Comparison of ENCODE assay signal across 9 cellular contexts in genomic region chr3:119628816-119629445, GRCh38. TPM values are rescaled to one million over a fixed set of nuclear protein-coding genes. Genes with fewer than 3 reads are reported as not detected.
DNase-seq lines count a peak whose midpoint lies in the region; ATAC-seq and TF ChIP-seq lines count a peak whose summit lies in the region.
"Had no signal": no experiment of that assay in that cellular context is flagged by ENCODE, and none has a peak within 500 bp of the region (broad histone marks: within the 10 kb centered on the region; RNA-seq: fewer than 3 reads in every experiment).

No MANE protein-coding gene starts in this region.

- no peak overlapping the region for H3K27ac Mint-ChIP-seq in Caco-2 (ENCODE audit: unreplicated experiment)

- no peaks in the 10 kb centered on the region for H3K27me3 ChIP-seq in Caco-2 (replicated peaks; ENCODE audit: control insufficient read depth, insufficient read depth, low read length)

- CTCF ChIA-PET in Caco-2 (lab: Charles Lee) (no interaction called here), RWPE1 (lab: Yijun Ruan, JAX) (interaction anchor here (0.6 kb wide), 1 partner anchor 27 kb away, joined by 3 read pairs; no protein-coding TSS in a partner anchor)

- no peaks in the 10 kb centered on the region for H3K36me3 ChIP-seq in Caco-2 (ENCODE audit: control insufficient read depth, insufficient read depth, low read length)

- DNase-seq in AG08395 (ENCODE audit: low spot score) = peak; percentile 27
- peak; percentile 50 for DNase-seq in fibroblast of the aortic adventitia (ENCODE audit: low read depth)
- no peak for DNase-seq in Caco-2
- no peak for DNase-seq in RWPE1 (ENCODE audit: low spot score)
- no peak for DNase-seq in NCI-H1092 treated with DMSO at 0.1 percent for 48 hours (lab: John Stamatoyannopoulos, UW)
- no peak for DNase-seq in KG1 (lab: John Stamatoyannopoulos, UW)
- DNase-seq: SW 1271 had no signal

- ATAC-seq in GM19035 (IDR thresholded peaks at IDR 0.05; ENCODE audit: unreplicated experiment) (peak; percentile 35), HG03280 (IDR thresholded peaks at IDR 0.05; ENCODE audit: unreplicated experiment) (peak; percentile 30)

- no peaks in the 10 kb centered on the region for H3K27me3 Mint-ChIP-seq in Caco-2 (ENCODE audit: insufficient read depth, unreplicated experiment)

- POLR2A ChIA-PET in Caco-2 (lab: Charles Lee) = no interaction called here
- POLR2A ChIA-PET in RWPE1 (lab: Yijun Ruan, JAX; ENCODE audit: low non-redundant PET) = no interaction called here

- peaks cover 7% of the 10 kb centered on the region for H3K4me1 Mint-ChIP-seq in Caco-2 (ENCODE audit: low read depth, unreplicated experiment)

- 0 out of 2 replicates have a peak, but pooled peaks cover 3% of the 10 kb centered on the region for H3K4me1 ChIP-seq in Caco-2

- H3K9me3 Mint-ChIP-seq in Caco-2 (ENCODE audit: unreplicated experiment) = no peaks in the 10 kb centered on the region

- BruUV-seq in Caco-2 (replicated peaks; lab: Mats Ljungman, UMichigan) = no TSS peak

- no peaks in the 10 kb centered on the region for H3K36me3 Mint-ChIP-seq in Caco-2 (ENCODE audit: insufficient read depth, unreplicated experiment)

- no peak for TF ChIP-seq CTCF in fibroblast of the aortic adventitia (IDR thresholded peaks at IDR 0.05; ENCODE audit: insufficient read depth, low read length)
- TF ChIP-seq CTCF in Caco-2 (IDR thresholded peaks at IDR 0.05; ENCODE audit: insufficient read depth in 1 of 2, low read depth in 1 of 2, low read length in 1 of 2, severe bottlenecking in 1 of 2, unreplicated experiment in 1 of 2) = no peak
- TF ChIP-seq CTCF in RWPE1 (conservative IDR thresholded peaks at IDR 0.05; ENCODE audit: low read depth) = no peak

- H3K9me3 ChIP-seq in Caco-2 = no peaks in the 10 kb centered on the region

- no peak overlapping the region for H3K4me3 ChIP-seq in fibroblast of the aortic adventitia (ENCODE audit: low read depth, low read length)
- H3K4me3 ChIP-seq in Caco-2 (ENCODE audit: low read depth, low read length) = no peak overlapping the region

- no peak overlapping the region for H3K27ac ChIP-seq in RWPE1

- no peak overlapping the region for H3K4me3 Mint-ChIP-seq in Caco-2 (ENCODE audit: unreplicated experiment)

- intact Hi-C loops in Caco-2 (cut with micrococcal nuclease; ENCODE audit: unreplicated experiment) = no loop called here

RNA-seq across cellular contexts. Expression of gene PLA1A, which starts 31.2 kb away (rescaled TPM):
- total RNA-seq in fibroblast of the aortic adventitia (ENCODE audit: low replicate concordance) = 1.1 TPM in 1 of 2 replicates, not detected in the other
- total RNA-seq in Caco-2 (2022) = 0.46 and 0.75 TPM in 2 replicates

RNA-seq across cellular contexts. Expression of gene POPDC2, which starts 31.5 kb away (rescaled TPM):
- total RNA-seq in fibroblast of the aortic adventitia (ENCODE audit: low replicate concordance) (0.27 and 1.6 TPM in 2 replicates), Caco-2 (2022) (0.77 and 1.4 TPM in 2 replicates)

RNA-seq across cellular contexts. Expression of gene COX17, which starts 48.3 kb away (rescaled TPM):
- 17.0 and 18.0 TPM in 2 replicates for total RNA-seq in fibroblast of the aortic adventitia (ENCODE audit: low replicate concordance)
- total RNA-seq in Caco-2 (2022) = 43.6 and 44.9 TPM in 2 replicates

RNA-seq across cellular contexts. Expression of gene ADPRH, which starts 49.6 kb away (rescaled TPM):
- total RNA-seq in fibroblast of the aortic adventitia (ENCODE audit: low replicate concordance) (3.8 and 4.1 TPM in 2 replicates), Caco-2 (2022) (2.8 TPM in 2 replicates)

Comparison
In these comparisons a context has a peak if more than half of its experiments do, and no peak if none do; other contexts are left out.
1. DNase-seq: peak in AG08395 (single experiment) and fibroblast of the aortic adventitia (single experiment); none in Caco-2 (0 of 2), RWPE1 (single experiment), NCI-H1092 treated with DMSO at 0.1 percent for 48 hours (single experiment) and KG1 (single experiment).